ENCODE assay signal across 8 cellular contexts in the genomic region with DNA sequence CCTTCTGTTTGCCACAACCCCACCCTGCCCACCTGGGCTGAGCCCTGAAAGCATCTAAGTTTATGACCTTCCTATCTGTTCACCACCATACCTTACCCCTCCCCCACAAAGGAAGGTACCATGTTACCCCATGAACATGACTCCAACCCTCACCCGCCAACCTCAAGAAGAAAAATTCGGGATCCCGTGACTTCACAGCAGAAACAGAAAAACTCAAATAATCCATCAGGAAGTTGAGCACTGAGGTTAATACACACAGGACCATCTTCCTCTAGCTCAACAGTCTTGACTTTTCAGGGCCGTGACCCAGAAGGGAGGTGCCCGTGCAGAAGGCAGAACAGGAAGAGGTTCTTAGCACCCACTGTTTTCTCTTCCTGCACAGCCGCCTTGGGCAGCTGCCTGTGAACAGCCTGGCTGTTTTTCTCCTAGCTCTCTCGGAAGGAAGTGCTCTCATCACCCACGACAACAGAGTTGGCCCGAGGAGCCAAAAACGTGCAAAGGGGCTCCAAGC.
A peak's percentile ranks its signal among the peaks of the same experiment; 100 is the strongest.
DNase-seq lines count a peak whose midpoint lies in the region; ATAC-seq and TF ChIP-seq lines count a peak whose summit lies in the region.

No MANE protein-coding gene starts in this region.

- no peaks in the 10 kb centered on the region for H3K9me3 ChIP-seq in heart left ventricle

- H3K27me3 ChIP-seq in heart left ventricle, result no peaks in the 10 kb centered on the region

- no peaks in the 10 kb centered on the region for H3K36me3 ChIP-seq in heart left ventricle

- ATAC-seq in GM18867 (IDR thresholded peaks at IDR 0.05; ENCODE audit: unreplicated experiment), result peak; percentile 75
- ATAC-seq in heart left ventricle, result peak; percentile 68 to 89 (median 84)
- ATAC-seq in HG02970 (IDR thresholded peaks at IDR 0.05; ENCODE audit: low FRiP score, unreplicated experiment), result no peak

- H3K4me3 ChIP-seq in heart left ventricle, result peak overlapping the region in 1 of 12 donors; percentile 44

- DNase-seq in Kasumi-1 (lab: John Stamatoyannopoulos, UW) (peak; percentile 89 to 92), heart left ventricle (peak; percentile 54 to 77 (median 64)), NCI-H1694 (lab: John Stamatoyannopoulos, UW) (no peak), D341Med (ENCODE audit: low spot score) (no peak)
- DNase-seq in activated CD8-positive, alpha-beta memory T cell treated with anti-CD3 and anti-CD28 coated beads, Interleukin-2, amount 50 U/mL, for 48 hours, result peak; percentile 75
- peak; percentile 60 for DNase-seq in stimulated activated CD4-positive, alpha-beta T cell treated with anti-CD3 and anti-CD28 coated beads, Interleukin-4, amount 100 ng/mL, for 24 hours

- no peak for TF ChIP-seq POLR2A in heart left ventricle (IDR thresholded peaks at IDR 0.05)

- peak overlapping the region in 6 of 12 donors; percentile 9 to 91 (median 34) for H3K27ac ChIP-seq in heart left ventricle

- intact Hi-C loops in heart left ventricle (cut with DNase I), result no loop called here

- peaks cover 0 to 78% (median 19%) of the 10 kb centered on the region in 12 donors for H3K4me1 ChIP-seq in heart left ventricle

- no peak for TF ChIP-seq CTCF in heart left ventricle (IDR thresholded peaks at IDR 0.05)

- WGBS in heart left ventricle, 4 donors, result 34 to 48% (median 40%) methylated on average over 9 to 10 of the region's 10 CpGs

Comparison
In these comparisons a context has a peak if more than half of its experiments do, and no peak if none do; other contexts are left out.
1. DNase-seq: peak in Kasumi-1 (2 of 2), activated CD8-positive, alpha-beta memory T cell treated with anti-CD3 and anti-CD28 coated beads, Interleukin-2, amount 50 U/mL, for 48 hours (single experiment), heart left ventricle (5 of 5) and stimulated activated CD4-positive, alpha-beta T cell treated with anti-CD3 and anti-CD28 coated beads, Interleukin-4, amount 100 ng/mL, for 24 hours (single experiment); none in NCI-H1694 (single experiment) and D341Med (single experiment).